In genomic region chr20:38377838-38378237, GRCh38 we compare ENCODE assay signal across 9 cellular contexts. TPM values are rescaled to one million over a fixed set of nuclear protein-coding genes. Genes with fewer than 3 reads are reported as not detected.
"Had no signal": no experiment of that assay in that cellular context is flagged by ENCODE, and none has a peak within 500 bp of the region (broad histone marks: within the 10 kb centered on the region; RNA-seq: fewer than 3 reads in every experiment).

No MANE protein-coding gene starts in this region.

RNA-seq across cellular contexts. Expression of gene LBP, which starts 31.6 kb away (rescaled TPM):
- total RNA-seq: OCI-LY7, PC-3, PC-9, Peyer's patch, Right ventricle myocardium superior, RPMI7951, SJCRH30, SJSA1, SK-MEL-5 had no signal
